34 cellular contexts compared by ENCODE assay signal in the genomic region with DNA sequence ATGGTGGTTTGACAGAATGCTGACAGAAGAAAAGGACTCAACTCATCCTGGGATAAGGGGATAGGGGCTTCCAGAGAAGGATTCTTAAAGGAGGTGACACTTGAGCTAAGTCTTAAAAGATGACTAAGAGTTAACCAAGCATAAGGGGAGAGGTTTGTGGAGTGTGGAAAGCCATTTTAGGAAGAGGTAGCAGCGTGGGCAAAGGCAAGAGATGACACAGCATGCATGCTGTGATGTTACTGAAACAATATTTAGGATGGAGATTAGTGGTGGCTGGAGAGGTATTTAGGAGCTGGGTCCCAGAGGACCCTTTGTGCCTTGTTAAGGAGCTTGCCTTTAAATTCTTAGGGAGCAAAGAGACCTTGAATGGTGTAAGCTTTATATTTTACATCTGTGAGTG.
"Had no signal": no experiment of that assay in that cellular context is flagged by ENCODE, and none has a peak within 500 bp of the region (broad histone marks: within the 10 kb centered on the region; RNA-seq: fewer than 3 reads in every experiment).

No MANE protein-coding gene starts in this region.

- H3K36me3 ChIP-seq: adrenal gland, brain microvascular endothelial cell, breast epithelium had no signal

- H3K4me1 ChIP-seq: adrenal gland, body of pancreas, breast epithelium had no signal

- H3K4me1 Mint-ChIP-seq: activated CD4-positive, alpha-beta memory T cell treated with anti-CD3 and anti-CD28 coated beads, Interleukin-2, amount 10 ng/mL, durations not matched to agents 7 days and 5 days; activated CD4-positive, alpha-beta T cell treated with anti-CD3 and anti-CD28 coated beads for 36 hours; activated CD4-positive, alpha-beta T cell treated with anti-CD3 and anti-CD28 coated beads, Interleukin-2, amount 10 ng/mL, durations not matched to agents 7 days and 5 days; activated CD8-positive, alpha-beta memory T cell treated with anti-CD3 and anti-CD28 coated beads, Interleukin-2, amount 10 ng/mL, durations not matched to agents 7 days and 5 days; activated naive CD8-positive, alpha-beta T cell treated with anti-CD3 and anti-CD28 coated beads for 36 hours had no signal

- DNase-seq: activated CD4-positive, alpha-beta memory T cell treated with anti-CD3 and anti-CD28 coated beads, Interleukin-2, amount 10 ng/mL, durations not matched to agents 7 days and 5 days; activated CD4-positive, alpha-beta T cell treated with anti-CD3 and anti-CD28 coated beads for 1 hour; activated CD4-positive, alpha-beta T cell treated with anti-CD3 and anti-CD28 coated beads for 36 hours; activated CD4-positive, alpha-beta T cell treated with anti-CD3 and anti-CD28 coated beads for 48 hours; activated CD4-positive, alpha-beta T cell treated with anti-CD3 and anti-CD28 coated beads, Interleukin-2, amount 10 ng/mL, durations not matched to agents 7 days and 5 days; activated CD4-positive, alpha-beta T cell treated with anti-CD3 and anti-CD28 coated beads, Interleukin-2, amount 50 U/mL, for 48 hours; activated CD4-positive, CD25-positive, alpha-beta regulatory T cell; activated CD8-positive, alpha-beta memory T cell treated with anti-CD3 and anti-CD28 coated beads for 24 hours; activated CD8-positive, alpha-beta memory T cell treated with anti-CD3 and anti-CD28 coated beads, Interleukin-2, amount 10 ng/mL, durations not matched to agents 7 days and 5 days; activated CD8-positive, alpha-beta memory T cell treated with anti-CD3 and anti-CD28 coated beads, Interleukin-2, amount 50 U/mL, for 48 hours; activated CD8-positive, alpha-beta T cell treated with anti-CD3 and anti-CD28 coated beads, Interleukin-2, amount 10 ng/mL, durations not matched to agents 7 days and 5 days; activated effector memory CD4-positive, alpha-beta T cell treated with anti-CD3 and anti-CD28 coated beads, Interleukin-2, amount 50 U/mL, for 16 hours; activated gamma-delta T cell treated with Interleukin-2 at 50 U/mL for 16 hours; activated naive CD4-positive, alpha-beta T cell; activated naive CD4-positive, alpha-beta T cell treated with anti-CD3 and anti-CD28 coated beads for 36 hours; activated naive CD4-positive, alpha-beta T cell treated with anti-CD3 and anti-CD28 coated beads, Interleukin-2, amount 50 U/mL, for 16 hours; activated naive CD8-positive, alpha-beta T cell treated with anti-CD3 and anti-CD28 coated beads for 36 hours; activated T-cell treated with anti-CD3 and anti-CD28 coated beads, Interleukin-2, amount 50 U/mL, for 24 hours; activated T-cell treated with anti-CD3 and anti-CD28 coated beads, Interleukin-2, amount 50 U/mL, for 48 hours; adrenal gland; amniotic stem cell; aorta; body of pancreas; brain microvascular endothelial cell; central memory CD4-positive, alpha-beta T cell; T-helper 1 cell; T-helper 2 cell; T-helper 9 cell had no signal

- H3K9me3 ChIP-seq: adrenal gland, body of pancreas, breast epithelium had no signal

- H3K4me3 Mint-ChIP-seq: activated CD4-positive, alpha-beta memory T cell treated with anti-CD3 and anti-CD28 coated beads, Interleukin-2, amount 10 ng/mL, durations not matched to agents 7 days and 5 days; activated CD4-positive, alpha-beta T cell treated with anti-CD3 and anti-CD28 coated beads for 36 hours; activated CD4-positive, alpha-beta T cell treated with anti-CD3 and anti-CD28 coated beads, Interleukin-2, amount 10 ng/mL, durations not matched to agents 7 days and 5 days; activated CD8-positive, alpha-beta memory T cell treated with anti-CD3 and anti-CD28 coated beads, Interleukin-2, amount 10 ng/mL, durations not matched to agents 7 days and 5 days; activated CD8-positive, alpha-beta T cell treated with anti-CD3 and anti-CD28 coated beads, Interleukin-2, amount 10 ng/mL, durations not matched to agents 7 days and 5 days; activated naive CD4-positive, alpha-beta T cell treated with anti-CD3 and anti-CD28 coated beads for 36 hours; activated naive CD8-positive, alpha-beta T cell treated with anti-CD3 and anti-CD28 coated beads for 36 hours; activated T-cell treated with anti-CD3 and anti-CD28 coated beads, Interleukin-2, amount 50 U/mL, for 24 hours; T-helper 1 cell treated with Interleukin-12 subunit alpha and Interleukin-12 subunit beta and Interleukin-4 antibody, amounts not matched to agents 30 μg/mL and 1 μg/mL, for 36 hours; T-helper 2 cell treated with Interferon-gamma antibody and Interleukin-4, amounts not matched to agents 5 μg/mL and 100 μg/mL, for 36 hours had no signal

- ATAC-seq: activated CD4-positive, alpha-beta T cell treated with anti-CD3 and anti-CD28 coated beads for 36 hours; activated CD4-positive, CD25-positive, alpha-beta regulatory T cell treated with anti-CD3 and anti-CD28 coated beads, Interleukin-2, amount 50 U/mL, for 24 hours; activated CD8-positive, alpha-beta memory T cell treated with anti-CD3 and anti-CD28 coated beads, Interleukin-2, amount 10 ng/mL, durations not matched to agents 7 days and 5 days; activated CD8-positive, alpha-beta T cell treated with anti-CD3 and anti-CD28 coated beads, Interleukin-2, amount 10 ng/mL, durations not matched to agents 7 days and 5 days; activated naive CD4-positive, alpha-beta T cell treated with anti-CD3 and anti-CD28 coated beads, Interleukin-2, amount 50 U/mL, for 72 hours; body of pancreas had no signal

- H3K9me3 Mint-ChIP-seq: activated CD4-positive, alpha-beta memory T cell treated with anti-CD3 and anti-CD28 coated beads, Interleukin-2, amount 10 ng/mL, durations not matched to agents 7 days and 5 days; activated CD4-positive, alpha-beta T cell treated with anti-CD3 and anti-CD28 coated beads, Interleukin-2, amount 10 ng/mL, durations not matched to agents 7 days and 5 days had no signal

- H3K4me3 ChIP-seq: adrenal gland, body of pancreas, breast epithelium had no signal

- H3K27me3 ChIP-seq: adrenal gland, body of pancreas, brain microvascular endothelial cell, breast epithelium had no signal

- H3K27ac ChIP-seq: adrenal gland, body of pancreas, brain microvascular endothelial cell, breast epithelium, VCaP had no signal

- H3K27ac Mint-ChIP-seq: activated CD4-positive, alpha-beta memory T cell treated with anti-CD3 and anti-CD28 coated beads, Interleukin-2, amount 10 ng/mL, durations not matched to agents 7 days and 5 days; activated CD4-positive, alpha-beta T cell treated with anti-CD3 and anti-CD28 coated beads for 36 hours; activated CD4-positive, alpha-beta T cell treated with anti-CD3 and anti-CD28 coated beads, Interleukin-2, amount 10 ng/mL, durations not matched to agents 7 days and 5 days; activated CD8-positive, alpha-beta memory T cell treated with anti-CD3 and anti-CD28 coated beads, Interleukin-2, amount 10 ng/mL, durations not matched to agents 7 days and 5 days; activated CD8-positive, alpha-beta T cell treated with anti-CD3 and anti-CD28 coated beads, Interleukin-2, amount 10 ng/mL, durations not matched to agents 7 days and 5 days; activated naive CD4-positive, alpha-beta T cell treated with anti-CD3 and anti-CD28 coated beads for 36 hours; activated naive CD4-positive, alpha-beta T cell treated with anti-CD3 and anti-CD28 coated beads, Interleukin-2, amount 50 U/mL, for 72 hours; activated naive CD8-positive, alpha-beta T cell treated with anti-CD3 and anti-CD28 coated beads for 36 hours; activated T-cell treated with anti-CD3 and anti-CD28 coated beads, Interleukin-2, amount 50 U/mL, for 24 hours; T-helper 1 cell treated with Interleukin-12 subunit alpha and Interleukin-12 subunit beta and Interleukin-4 antibody, amounts not matched to agents 30 μg/mL and 1 μg/mL, for 36 hours; T-helper 2 cell treated with Interferon-gamma antibody and Interleukin-4, amounts not matched to agents 5 μg/mL and 100 μg/mL, for 36 hours had no signal
